In genomic region chr3:49349617-49350114, GRCh38 we compare ENCODE assay signal across 1 cellular context.
TF ChIP-seq lines count a peak whose summit lies in the region.

No MANE protein-coding gene starts in this region.

TF ChIP-seq in HepG2, 621 proteins besides CTCF, POLR2A, EP300 and RAD21:
- no peak for TF ChIP-seq ZBTB7B (CRISPR knock-in tag; IDR thresholded peaks at IDR 0.05)
- TF ChIP-seq ZMYM4 (CRISPR knock-in tag; IDR thresholded peaks at IDR 0.05) = no peak
- 0 out of 2 replicates have a peak, but pooled peaks have one; percentile 13 for TF ChIP-seq ZFY (CRISPR knock-in tag; IDR thresholded peaks at IDR 0.05)
- no peak for TF ChIP-seq ZSCAN29 (CRISPR knock-in tag; conservative IDR thresholded peaks at IDR 0.05)
- no peak for TF ChIP-seq BATF2 (CRISPR knock-in tag; IDR thresholded peaks at IDR 0.05)
- no peak for TF ChIP-seq IRX3 (CRISPR knock-in tag; IDR thresholded peaks at IDR 0.05; ENCODE audit: borderline replicate concordance, low read depth)
TF ChIP-seq in HepG2: peak in this region for 1.
